ENCODE assay signal across 22 cellular contexts in genomic region chr20:33874129-33874528, GRCh38.
"Had no signal": no experiment of that assay in that cellular context is flagged by ENCODE, and none has a peak within 500 bp of the region (broad histone marks: within the 10 kb centered on the region; RNA-seq: fewer than 3 reads in every experiment).

No MANE protein-coding gene starts in this region.

- ATAC-seq: activated CD8-positive, alpha-beta memory T cell treated with anti-CD3 and anti-CD28 coated beads, Interleukin-2, amount 10 ng/mL, durations not matched to agents 7 days and 5 days; PC-3 had no signal

- H3K36me3 ChIP-seq: brain microvascular endothelial cell, cardiac muscle cell had no signal

- H3K27ac ChIP-seq: brain microvascular endothelial cell, cardiac muscle cell had no signal

- H3K4me3 ChIP-seq: cardiac muscle cell had no signal

- H3K4me3 Mint-ChIP-seq: activated CD4-positive, alpha-beta T cell treated with anti-CD3 and anti-CD28 coated beads, Interleukin-2, amount 10 ng/mL, durations not matched to agents 24 days and 14 days; activated CD8-positive, alpha-beta memory T cell treated with anti-CD3 and anti-CD28 coated beads, Interleukin-2, amount 10 ng/mL, durations not matched to agents 7 days and 5 days; activated naive CD8-positive, alpha-beta T cell treated with anti-CD3 and anti-CD28 coated beads for 36 hours; activated T-cell treated with anti-CD3 and anti-CD28 coated beads, Interleukin-2, amount 50 U/mL, for 24 hours; activated T-helper 1 cell treated with anti-CD3 and anti-CD28 coated beads, Interleukin-12 subunit alpha, Interleukin-12 subunit beta, Interleukin-2, Interleukin-4 antibody, amounts not matched to agents 30 ng/mL and 10 ng/mL and 1 ng/mL, durations not matched to agents 14 hours and 24 hours and 36 hours had no signal

- DNase-seq: activated CD4-positive, alpha-beta T cell treated with anti-CD3 and anti-CD28 coated beads, Interleukin-2, amount 10 ng/mL, durations not matched to agents 24 days and 14 days; activated CD4-positive, alpha-beta T cell treated with anti-CD3 and anti-CD28 coated beads, Interleukin-2, amount 50 U/mL, for 48 hours; activated CD4-positive, CD25-positive, alpha-beta regulatory T cell treated with anti-CD3 and anti-CD28 coated beads, Interleukin-2, amount 50 U/mL, for 72 hours; activated CD8-positive, alpha-beta memory T cell treated with anti-CD3 and anti-CD28 coated beads, Interleukin-2, amount 10 ng/mL, durations not matched to agents 7 days and 5 days; activated effector memory CD4-positive, alpha-beta T cell treated with Interleukin-2 at 50 U/mL for 16 hours; activated naive CD4-positive, alpha-beta T cell treated with Interleukin-2 at 50 U/mL for 16 hours; activated naive CD8-positive, alpha-beta T cell treated with anti-CD3 and anti-CD28 coated beads for 36 hours; activated T-cell treated with anti-CD3 and anti-CD28 coated beads, Interleukin-2, amount 50 U/mL, for 24 hours; brain microvascular endothelial cell; Kasumi-1; NCI-H1048; NCI-H1417; NCI-H1930; NCI-H2171; NCI-H2227 treated with DMSO at 0.1 percent for 48 hours; NCI-H446 treated with DMSO at 0.1 percent for 48 hours; NCI-H526 treated with DMSO at 0.1 percent for 48 hours; NCI-H82; PC-3; SIG-M5 had no signal

- H3K36me3 Mint-ChIP-seq: activated CD8-positive, alpha-beta memory T cell treated with anti-CD3 and anti-CD28 coated beads, Interleukin-2, amount 10 ng/mL, durations not matched to agents 7 days and 5 days had no signal

- H3K27ac Mint-ChIP-seq: activated CD4-positive, alpha-beta T cell treated with anti-CD3 and anti-CD28 coated beads, Interleukin-2, amount 10 ng/mL, durations not matched to agents 24 days and 14 days; activated CD8-positive, alpha-beta memory T cell treated with anti-CD3 and anti-CD28 coated beads, Interleukin-2, amount 10 ng/mL, durations not matched to agents 7 days and 5 days; activated naive CD8-positive, alpha-beta T cell treated with anti-CD3 and anti-CD28 coated beads for 36 hours; activated T-cell treated with anti-CD3 and anti-CD28 coated beads, Interleukin-2, amount 50 U/mL, for 24 hours; activated T-helper 1 cell treated with anti-CD3 and anti-CD28 coated beads, Interleukin-12 subunit alpha, Interleukin-12 subunit beta, Interleukin-2, Interleukin-4 antibody, amounts not matched to agents 30 ng/mL and 10 ng/mL and 1 ng/mL, durations not matched to agents 14 hours and 24 hours and 36 hours had no signal

- H3K27me3 Mint-ChIP-seq: activated naive CD8-positive, alpha-beta T cell treated with anti-CD3 and anti-CD28 coated beads for 36 hours; activated T-cell treated with anti-CD3 and anti-CD28 coated beads, Interleukin-2, amount 50 U/mL, for 24 hours had no signal

- H3K4me1 Mint-ChIP-seq: activated CD4-positive, alpha-beta T cell treated with anti-CD3 and anti-CD28 coated beads, Interleukin-2, amount 10 ng/mL, durations not matched to agents 24 days and 14 days; activated CD8-positive, alpha-beta memory T cell treated with anti-CD3 and anti-CD28 coated beads, Interleukin-2, amount 10 ng/mL, durations not matched to agents 7 days and 5 days; activated naive CD8-positive, alpha-beta T cell treated with anti-CD3 and anti-CD28 coated beads for 36 hours had no signal

- H3K27me3 ChIP-seq: brain microvascular endothelial cell, cardiac muscle cell had no signal
